Comparison of ENCODE assay signal across 10 cellular contexts in the genomic region with DNA sequence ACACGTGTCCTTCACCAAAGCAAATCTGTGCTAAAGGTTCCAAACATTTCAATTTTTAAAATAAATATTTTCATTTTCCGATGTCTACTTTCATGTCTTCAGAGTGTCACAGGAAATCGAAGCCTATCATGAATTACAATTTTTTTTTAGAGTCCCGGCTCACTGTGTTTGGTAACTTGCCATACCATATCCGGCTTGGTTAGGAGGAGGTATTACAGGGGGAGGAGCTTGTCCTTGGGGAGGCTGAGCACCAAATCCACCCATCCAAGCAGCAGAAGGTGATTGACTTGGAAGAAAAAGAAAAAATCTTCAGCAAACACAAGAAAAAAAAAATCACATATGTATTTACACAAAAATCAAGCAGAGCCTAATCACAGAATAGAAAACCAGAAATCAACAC. TPM values are rescaled to one million over a fixed set of nuclear protein-coding genes. Genes with fewer than 3 reads are reported as not detected.
DNase-seq lines count a peak whose midpoint lies in the region; ATAC-seq and TF ChIP-seq lines count a peak whose summit lies in the region.
"Had no signal": no experiment of that assay in that cellular context is flagged by ENCODE, and none has a peak within 500 bp of the region (broad histone marks: within the 10 kb centered on the region; RNA-seq: fewer than 3 reads in every experiment).

No MANE protein-coding gene starts in this region.

- no peaks in the 10 kb centered on the region for H3K27me3 ChIP-seq in mammary epithelial cell (ENCODE audit: insufficient read depth, low read length)
- H3K27me3 ChIP-seq: SJSA1 had no signal

- 47% methylated on average over 5 of the region's 5 CpGs for WGBS in mammary epithelial cell (ENCODE audit: low coverage, missing lambda C conversion rate)

- peaks cover 29% of the 10 kb centered on the region for H3K4me1 Mint-ChIP-seq in activated T-cell treated with anti-CD3 and anti-CD28 coated beads, Interleukin-2, amount 50 U/mL, for 24 hours (ENCODE audit: low read depth)
- H3K4me1 Mint-ChIP-seq in nephron progenitor cell = no peaks in the 10 kb centered on the region

- peak overlapping the region; percentile 3 for H3K4me3 Mint-ChIP-seq in activated T-cell treated with anti-CD3 and anti-CD28 coated beads, Interleukin-2, amount 50 U/mL, for 24 hours
- no peak overlapping the region for H3K4me3 Mint-ChIP-seq in nephron progenitor cell

- no peak for ATAC-seq in HG02623 (IDR thresholded peaks at IDR 0.05; ENCODE audit: unreplicated experiment)
- no peak for ATAC-seq in HG03520 (IDR thresholded peaks at IDR 0.05; ENCODE audit: unreplicated experiment)

- no peaks in the 10 kb centered on the region for H3K9me3 ChIP-seq in mammary epithelial cell (replicated peaks; ENCODE audit: insufficient read depth, low read length)
- H3K9me3 ChIP-seq: SJSA1 had no signal

- TF ChIP-seq CTCF in mammary epithelial cell (conservative IDR thresholded peaks at IDR 0.05 in 1 of 2, IDR thresholded peaks at IDR 0.05 in 1 of 2; ENCODE audit: extremely low read depth in 1 of 2, insufficient read depth in 1 of 2, low read depth in 1 of 2, low read length in 2 of 2) (no peak), nephron progenitor cell (IDR thresholded peaks at IDR 0.05) (no peak)

- in situ Hi-C loops in SK-MEL-5 (cut with HindIII; ENCODE audit: low pct_unique_long_range_greater_than_20kb, low sequenced_read_pairs) = no loop called here
- in situ Hi-C loops in mammary epithelial cell (cut with MboI; ENCODE audit: low sequenced_read_pairs in 2 of 2) = no loop called here

- dilution Hi-C loops in mammary epithelial cell (cut with HindIII; ENCODE audit: low sequenced_read_pairs) = no loop called here

- no peak overlapping the region for H3K27ac ChIP-seq in mammary epithelial cell (ENCODE audit: insufficient read depth, low read depth, low read length)
- H3K27ac ChIP-seq: parathyroid adenoma, SJSA1 had no signal

- H3K27me3 Mint-ChIP-seq in activated T-cell treated with anti-CD3 and anti-CD28 coated beads, Interleukin-2, amount 50 U/mL, for 24 hours = no peaks in the 10 kb centered on the region
- H3K27me3 Mint-ChIP-seq in nephron progenitor cell (ENCODE audit: low read depth, poor library complexity) = no peaks in the 10 kb centered on the region

- H3K36me3 Mint-ChIP-seq in activated T-cell treated with anti-CD3 and anti-CD28 coated beads, Interleukin-2, amount 50 U/mL, for 24 hours (ENCODE audit: low read depth) = peaks cover 89% of the 10 kb centered on the region
- H3K36me3 Mint-ChIP-seq in nephron progenitor cell (ENCODE audit: low read depth) = peaks cover 58% of the 10 kb centered on the region

- H3K79me2 ChIP-seq in mammary epithelial cell (ENCODE audit: insufficient read depth, low read length) = peaks cover 25% of the 10 kb centered on the region
- H3K79me2 ChIP-seq: parathyroid adenoma had no signal

- no peaks in the 10 kb centered on the region for H4K20me1 ChIP-seq in mammary epithelial cell (ENCODE audit: insufficient read depth, low read length)

- no TSS peak for BruUV-seq in mammary epithelial cell (replicated peaks; lab: Mats Ljungman, UMichigan)

- no peak overlapping the region for H3K9ac ChIP-seq in mammary epithelial cell (ENCODE audit: insufficient read depth, low read length)
- H3K9ac ChIP-seq: parathyroid adenoma had no signal

- no peak overlapping the region for H3K4me3 ChIP-seq in mammary epithelial cell (replicated peaks in 1 of 3; ENCODE audit: insufficient read depth in 1 of 3, low read depth in 2 of 3, low read length in 3 of 3)
- H3K4me3 ChIP-seq: SJSA1 had no signal

- CTCF ChIA-PET in mammary epithelial cell (lab: Charles Lee; ENCODE audit: low non-redundant PET) = no interaction called here

- DNase-seq in activated T-cell treated with anti-CD3 and anti-CD28 coated beads, Interleukin-2, amount 50 U/mL, for 24 hours = no peak
- DNase-seq in activated T-cell treated with anti-CD3 and anti-CD28 coated beads for 4 hours (no peak), SK-MEL-5 (ENCODE audit: low read depth, low spot score) (peak; percentile 42), mammary epithelial cell (peak; percentile 37), nephron progenitor cell (no peak), NCI-H524 (lab: John Stamatoyannopoulos, UW) (no peak)

- intact Hi-C loops in mammary epithelial cell (cut with micrococcal nuclease) = no loop called here

- peak overlapping the region; percentile 74 for H3K27ac Mint-ChIP-seq in activated T-cell treated with anti-CD3 and anti-CD28 coated beads, Interleukin-2, amount 50 U/mL, for 24 hours
- H3K27ac Mint-ChIP-seq in nephron progenitor cell = peak overlapping the region; percentile 66

- no peaks in the 10 kb centered on the region for H3K4me1 ChIP-seq in mammary epithelial cell (ENCODE audit: insufficient read depth, low read length)
- H3K4me1 ChIP-seq: parathyroid adenoma, SJSA1 had no signal

- no peaks in the 10 kb centered on the region for H3K9me3 Mint-ChIP-seq in activated T-cell treated with anti-CD3 and anti-CD28 coated beads, Interleukin-2, amount 50 U/mL, for 24 hours
- no peaks in the 10 kb centered on the region for H3K9me3 Mint-ChIP-seq in nephron progenitor cell

- no peak overlapping the region for H3K4me2 ChIP-seq in mammary epithelial cell (ENCODE audit: insufficient read depth, low read depth, low read length)

- H3K36me3 ChIP-seq in mammary epithelial cell (ENCODE audit: insufficient read depth, low read length) = peaks cover 58% of the 10 kb centered on the region

- H2AFZ ChIP-seq in mammary epithelial cell (ENCODE audit: low read depth, low read length) = no peak overlapping the region
- H2AFZ ChIP-seq: parathyroid adenoma had no signal

RNA-seq across cellular contexts. Expression of gene TIAL1, which starts 21.3 kb away (rescaled TPM):
- total RNA-seq in SK-MEL-5 (2014; rRNA removed; shearing (Covaris generic)) = 25.1 and 28.4 TPM in 2 replicates
- polyA plus RNA-seq in SK-MEL-5 (2015; cell fraction: cytosol; rRNA removed) = 35.8 and 44.7 TPM in 2 replicates
- polyA plus RNA-seq in SK-MEL-5 (2015; cell fraction: nucleus; rRNA removed) = 213 and 233 TPM in 2 replicates
- total RNA-seq in mammary epithelial cell = 100 to 1,000 TPM in 1 of 2 donors, 10 to 100 TPM in 1; 47.8 to 141 TPM
- polyA plus RNA-seq in mammary epithelial cell = 66.3 TPM
- polyA minus RNA-seq in mammary epithelial cell = 25.1 TPM

RNA-seq across cellular contexts. Expression of gene RGS10, which starts 33.0 kb away (rescaled TPM):
- 28.3 and 33.1 TPM in 2 replicates for total RNA-seq in SK-MEL-5 (2014; rRNA removed; shearing (Covaris generic))
- polyA plus RNA-seq in SK-MEL-5 (2015; cell fraction: cytosol; rRNA removed) = 24.4 and 36.4 TPM in 2 replicates
- polyA plus RNA-seq in SK-MEL-5 (2015; cell fraction: nucleus; rRNA removed) = 3.3 and 6.9 TPM in 2 replicates
- total RNA-seq in mammary epithelial cell = 10 to 100 TPM; 16.8 to 33.5 TPM
- polyA plus RNA-seq in mammary epithelial cell = 27.3 TPM
- polyA minus RNA-seq in mammary epithelial cell = 31.1 TPM

Comparison
In these comparisons a context has a peak if more than half of its experiments do, and no peak if none do; other contexts are left out.
1. DNase-seq: peak in SK-MEL-5 (single experiment) and mammary epithelial cell (single experiment); none in activated T-cell treated with anti-CD3 and anti-CD28 coated beads, Interleukin-2, amount 50 U/mL, for 24 hours (single experiment), activated T-cell treated with anti-CD3 and anti-CD28 coated beads for 4 hours (single experiment), nephron progenitor cell (single experiment) and NCI-H524 (0 of 2).